1 cellular context compared by ENCODE assay signal in genomic region chr1:150162862-150163706, GRCh38.
TF ChIP-seq lines count a peak whose summit lies in the region.

No MANE protein-coding gene starts in this region.

TF ChIP-seq in K562, 482 proteins besides CTCF, POLR2A, EP300 and RAD21 (continued from another document and continues in another):
- TF ChIP-seq GTF3C2 (IDR thresholded peaks at IDR 0.05; ENCODE audit: borderline replicate concordance, extremely low read depth, insufficient read length) (no peak), SRF (CRISPR knock-in tag; IDR thresholded peaks at IDR 0.05) (peak; percentile 98 to 100), RBFOX2 (IDR thresholded peaks at IDR 0.05; ENCODE audit: low read depth, low read length) (peak; percentile 46; the same call in 1 of the 2 replicates), NEUROD1 (IDR thresholded peaks at IDR 0.05; ENCODE audit: borderline replicate concordance, low read depth, low read length, partially characterized antibody) (peak; percentile 58), TBL1XR1 (IDR thresholded peaks at IDR 0.05; ENCODE audit: low read length in 2 of 2) (peak in 1 of 2 experiments; percentile 62; a peak in 2 of 4 replicates), PHF20 (IDR thresholded peaks at IDR 0.05; ENCODE audit: partially characterized antibody) (peak; percentile 16), TAF9B (IDR thresholded peaks at IDR 0.05; ENCODE audit: partially characterized antibody) (peak; percentile 71), GTF2E2 (tag; IDR thresholded peaks at IDR 0.05) (peak; percentile 84), ASH1L (IDR thresholded peaks at IDR 0.05; ENCODE audit: borderline replicate concordance, low read depth, partially characterized antibody) (no peak), MYC (IDR thresholded peaks at IDR 0.05; ENCODE audit: low read depth, low read length) (peak; percentile 54), MYC (CRISPR knock-in tag; IDR thresholded peaks at IDR 0.05; ENCODE audit: borderline replicate concordance, low read depth) (no peak), FOXK1 (CRISPR knock-in tag; IDR thresholded peaks at IDR 0.05; ENCODE audit: borderline replicate concordance) (peak; percentile 84; the same call in 1 of the 2 replicates), ZMIZ1 (IDR thresholded peaks at IDR 0.05; ENCODE audit: low read depth in 2 of 2, low read length in 2 of 2) (0 out of 4 replicates have a peak, but pooled peaks of 1 of the 2 experiments have one; percentile 58), RNF2 (IDR thresholded peaks at IDR 0.05) (0 out of 2 replicates have a peak, but pooled peaks have one; percentile 23), TAF7 (tag; IDR thresholded peaks at IDR 0.05) (peak; percentile 49; the same call in 1 of the 2 replicates), COPS2 (conservative IDR thresholded peaks at IDR 0.05) (no peak), ATF1 (CRISPR knock-in tag; IDR thresholded peaks at IDR 0.05) (no peak), ATF1 (tag; IDR thresholded peaks at IDR 0.05) (peak; percentile 82), GATAD2A (IDR thresholded peaks at IDR 0.05) (0 out of 2 replicates have a peak, but pooled peaks have one; percentile 12), YY1 (IDR thresholded peaks at IDR 0.05; ENCODE audit: borderline replicate concordance in 1 of 3, control insufficient read depth in 1 of 3, extremely low read depth in 1 of 3, insufficient read depth in 3 of 3, insufficient read length in 1 of 3, insufficient replicate concordance in 2 of 3, low read depth in 1 of 3, low read length in 2 of 3) (peak in 1 of 3 experiments; percentile 31), PCBP2 (IDR thresholded peaks at IDR 0.05; ENCODE audit: low read depth, low read length, poor library complexity, severe bottlenecking) (no peak), CREB1 (IDR thresholded peaks at IDR 0.05) (no peak; the same call in 1 of the 2 replicates), CREB1 (CRISPR knock-in tag; IDR thresholded peaks at IDR 0.05) (peak; percentile 47; the same call in 1 of the 2 replicates), SPI1 (IDR thresholded peaks at IDR 0.05; ENCODE audit: borderline replicate concordance, low read depth, low read length) (peak; percentile 59; the same call in 1 of the 2 replicates), STAT5A (IDR thresholded peaks at IDR 0.05; ENCODE audit: borderline replicate concordance, low read length) (0 out of 2 replicates have a peak, but pooled peaks have one; percentile 42), ZFPM2 (CRISPR knock-in tag; IDR thresholded peaks at IDR 0.05) (peak; percentile 18; the same call in 1 of the 2 replicates), NUFIP1 (IDR thresholded peaks at IDR 0.05; ENCODE audit: partially characterized antibody) (peak; percentile 16), ELF4 (CRISPR knock-in tag; IDR thresholded peaks at IDR 0.05) (peak; percentile 72; the same call in 1 of the 2 replicates), RFX7 (CRISPR knock-in tag; IDR thresholded peaks at IDR 0.05) (no peak), ZNF253 (CRISPR knock-in tag; conservative IDR thresholded peaks at IDR 0.05) (0 out of 2 replicates have a peak, but pooled peaks have one; percentile 67), HNRNPLL (IDR thresholded peaks at IDR 0.05; ENCODE audit: low read depth, low read length, poor library complexity, severe bottlenecking) (peak; percentile 69), HES1 (IDR thresholded peaks at IDR 0.05; ENCODE audit: low read depth) (0 out of 2 replicates have a peak, but pooled peaks have one; percentile 22), TSHZ1 (CRISPR knock-in tag; IDR thresholded peaks at IDR 0.05) (no peak), USF2 (CRISPR knock-in tag; IDR thresholded peaks at IDR 0.05) (0 out of 2 replicates have a peak, but pooled peaks have one; percentile 29), ZBTB49 (CRISPR knock-in tag; IDR thresholded peaks at IDR 0.05; ENCODE audit: borderline replicate concordance) (no peak), CREM (IDR thresholded peaks at IDR 0.05; ENCODE audit: low read depth) (peak; percentile 78), ZNF77 (CRISPR knock-in tag; IDR thresholded peaks at IDR 0.05) (no peak), SNIP1 (IDR thresholded peaks at IDR 0.05; ENCODE audit: low read depth) (no peak), SMAD2 (IDR thresholded peaks at IDR 0.05; ENCODE audit: low read depth, low read length) (no peak), MNT (conservative IDR thresholded peaks at IDR 0.05) (peak; percentile 37 to 69; a peak in 2 of 4 replicates), ZNF511 (CRISPR knock-in tag; IDR thresholded peaks at IDR 0.05) (peak; percentile 47; the same call in 1 of the 2 replicates), ID3 (CRISPR knock-in tag; IDR thresholded peaks at IDR 0.05) (no peak), ID3 (tag; IDR thresholded peaks at IDR 0.05) (peak; percentile 73), ZBTB43 (CRISPR knock-in tag; IDR thresholded peaks at IDR 0.05) (no peak), CHD2 (IDR thresholded peaks at IDR 0.05; ENCODE audit: low read depth, low read length) (0 out of 2 replicates have a peak, but pooled peaks have one; percentile 49), GATA2 (CRISPR knock-in tag; IDR thresholded peaks at IDR 0.05) (no peak)
